ENCODE assay signal across 1 cellular context in the genomic region with DNA sequence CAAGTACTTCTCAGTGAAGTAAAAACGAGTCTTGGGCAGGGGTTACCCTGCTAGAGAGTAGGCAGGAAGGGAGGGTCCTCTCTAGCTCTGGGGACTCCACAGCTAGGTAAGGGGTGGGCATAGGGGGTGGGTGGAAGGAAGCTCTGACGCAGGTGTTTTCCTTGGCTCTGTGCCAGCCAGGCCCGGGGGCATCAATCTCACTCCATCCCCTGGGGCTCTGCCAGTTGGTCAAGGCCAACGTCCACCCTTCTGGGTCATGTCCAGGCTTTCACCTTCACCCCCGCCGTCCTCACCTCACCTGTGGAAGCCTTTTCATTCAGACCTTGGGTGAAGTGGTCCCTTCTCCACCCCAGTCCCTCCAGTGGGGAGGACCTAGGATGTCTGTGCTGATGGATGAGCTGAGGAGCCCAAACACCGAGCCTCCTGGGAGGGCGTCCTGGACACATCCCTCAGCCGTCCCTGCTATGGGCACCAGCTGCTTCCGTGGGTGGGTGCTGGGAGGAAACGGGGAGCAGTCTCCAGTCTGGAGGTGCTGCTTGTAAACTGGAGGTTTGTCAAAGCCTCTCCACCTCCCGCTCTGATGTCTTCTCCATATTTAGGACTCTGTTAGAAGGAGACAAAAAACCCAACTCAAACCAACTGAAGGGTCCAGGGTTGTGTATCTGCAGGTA.
TF ChIP-seq lines count a peak whose summit lies in the region.

No MANE protein-coding gene starts in this region.

TF ChIP-seq in SK-N-SH, 30 proteins besides CTCF, POLR2A, EP300 and RAD21 (continued from another document):
- TF ChIP-seq, protein P1, sequence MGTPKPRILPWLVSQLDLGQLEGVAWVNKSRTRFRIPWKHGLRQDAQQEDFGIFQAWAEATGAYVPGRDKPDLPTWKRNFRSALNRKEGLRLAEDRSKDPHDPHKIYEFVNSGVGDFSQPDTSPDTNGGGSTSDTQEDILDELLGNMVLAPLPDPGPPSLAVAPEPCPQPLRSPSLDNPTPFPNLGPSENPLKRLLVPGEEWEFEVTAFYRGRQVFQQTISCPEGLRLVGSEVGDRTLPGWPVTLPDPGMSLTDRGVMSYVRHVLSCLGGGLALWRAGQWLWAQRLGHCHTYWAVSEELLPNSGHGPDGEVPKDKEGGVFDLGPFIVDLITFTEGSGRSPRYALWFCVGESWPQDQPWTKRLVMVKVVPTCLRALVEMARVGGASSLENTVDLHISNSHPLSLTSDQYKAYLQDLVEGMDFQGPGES (IDR thresholded peaks at IDR 0.05; ENCODE audit: low read depth, low read length) = no peak
- TF ChIP-seq TEAD4 (IDR thresholded peaks at IDR 0.05; ENCODE audit: borderline replicate concordance, insufficient read depth) = no peak
- TF ChIP-seq, protein P2, sequence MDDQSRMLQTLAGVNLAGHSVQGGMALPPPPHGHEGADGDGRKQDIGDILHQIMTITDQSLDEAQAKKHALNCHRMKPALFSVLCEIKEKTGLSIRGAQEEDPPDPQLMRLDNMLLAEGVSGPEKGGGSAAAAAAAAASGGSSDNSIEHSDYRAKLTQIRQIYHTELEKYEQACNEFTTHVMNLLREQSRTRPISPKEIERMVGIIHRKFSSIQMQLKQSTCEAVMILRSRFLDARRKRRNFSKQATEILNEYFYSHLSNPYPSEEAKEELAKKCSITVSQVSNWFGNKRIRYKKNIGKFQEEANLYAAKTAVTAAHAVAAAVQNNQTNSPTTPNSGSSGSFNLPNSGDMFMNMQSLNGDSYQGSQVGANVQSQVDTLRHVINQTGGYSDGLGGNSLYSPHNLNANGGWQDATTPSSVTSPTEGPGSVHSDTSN (IDR thresholded peaks at IDR 0.05) = no peak
